ENCODE assay signal across 8 cellular contexts in genomic region chr4:113825272-113825671, GRCh38.
A peak's percentile ranks its signal among the peaks of the same experiment; 100 is the strongest.
DNase-seq lines count a peak whose midpoint lies in the region; ATAC-seq lines count a peak whose summit lies in the region.

No MANE protein-coding gene starts in this region.

- H3K27ac Mint-ChIP-seq in activated CD4-positive, alpha-beta T cell treated with anti-CD3 and anti-CD28 coated beads for 36 hours = no peak overlapping the region
- H3K27ac Mint-ChIP-seq in immature natural killer cell = no peak overlapping the region

- H3K27me3 Mint-ChIP-seq in activated CD4-positive, alpha-beta T cell treated with anti-CD3 and anti-CD28 coated beads for 36 hours = peaks cover 2% of the 10 kb centered on the region
- peaks cover 0 to 3% (median 2%) of the 10 kb centered on the region in 3 donors for H3K27me3 Mint-ChIP-seq in immature natural killer cell (ENCODE audit: low read depth in 3 of 3)

- no peaks in the 10 kb centered on the region for H3K36me3 Mint-ChIP-seq in activated CD4-positive, alpha-beta T cell treated with anti-CD3 and anti-CD28 coated beads for 36 hours (ENCODE audit: low read depth)
- H3K36me3 Mint-ChIP-seq in immature natural killer cell = no peaks in the 10 kb centered on the region

- peak; percentile 33 for DNase-seq in activated CD4-positive, alpha-beta T cell treated with anti-CD3 and anti-CD28 coated beads for 36 hours
- no peak for DNase-seq in activated CD4-positive, alpha-beta T cell treated with anti-CD3 and anti-CD28 coated beads, Interleukin-2, amount 50 U/mL, for 4 hours
- DNase-seq in NAMALWA (ENCODE audit: low spot score) (peak; percentile 19), pons (ENCODE audit: low spot score) (peak; percentile 61), DMS53 treated with DMSO at 0.1 percent for 48 hours (lab: John Stamatoyannopoulos, UW; ENCODE audit: unreplicated experiment) (no peak), immature natural killer cell (no peak), NCI-H146 treated with DMSO at 0.1 percent for 48 hours (lab: John Stamatoyannopoulos, UW; ENCODE audit: unreplicated experiment) (no peak)

- intact Hi-C loops in activated CD4-positive, alpha-beta T cell treated with anti-CD3 and anti-CD28 coated beads for 36 hours (cut with DNase I, micrococcal nuclease) = loop anchor here in 1 of 2 experiments (10.0 kb wide), 1 partner anchor 140 kb away; no protein-coding TSS in a partner anchor

- H3K9me3 Mint-ChIP-seq in activated CD4-positive, alpha-beta T cell treated with anti-CD3 and anti-CD28 coated beads for 36 hours (ENCODE audit: low read depth) = no peaks in the 10 kb centered on the region
- H3K9me3 Mint-ChIP-seq in immature natural killer cell = no peaks in the 10 kb centered on the region

- CTCF ChIA-PET in activated CD4-positive, alpha-beta T cell treated with anti-CD3 and anti-CD28 coated beads for 36 hours (lab: Charles Lee) = interaction anchor here (0.6 to 1.7 kb wide), 5 partner anchors 8 to 164 kb away, joined by 3 to 5 read pairs (median 4); no protein-coding TSS in a partner anchor

- peak; percentile 46 for ATAC-seq in activated CD4-positive, alpha-beta T cell treated with anti-CD3 and anti-CD28 coated beads for 36 hours
- peak; percentile 70 for ATAC-seq in HG02798 (IDR thresholded peaks at IDR 0.05; ENCODE audit: poor library complexity, unreplicated experiment)

- H3K4me1 Mint-ChIP-seq in activated CD4-positive, alpha-beta T cell treated with anti-CD3 and anti-CD28 coated beads for 36 hours = peaks cover 59% of the 10 kb centered on the region
- H3K4me1 Mint-ChIP-seq in immature natural killer cell = peaks cover 3 to 12% of the 10 kb centered on the region in 2 donors

- H3K4me3 Mint-ChIP-seq in activated CD4-positive, alpha-beta T cell treated with anti-CD3 and anti-CD28 coated beads for 36 hours = no peak overlapping the region
- H3K4me3 Mint-ChIP-seq in immature natural killer cell = no peak overlapping the region

- POLR2A ChIA-PET in activated CD4-positive, alpha-beta T cell treated with anti-CD3 and anti-CD28 coated beads for 36 hours (lab: Charles Lee) = no interaction called here

Comparison
In these comparisons a context has a peak if more than half of its experiments do, and no peak if none do; other contexts are left out.
1. DNase-seq: peak in activated CD4-positive, alpha-beta T cell treated with anti-CD3 and anti-CD28 coated beads for 36 hours (single experiment), NAMALWA (single experiment) and pons (single experiment); none in activated CD4-positive, alpha-beta T cell treated with anti-CD3 and anti-CD28 coated beads, Interleukin-2, amount 50 U/mL, for 4 hours (0 of 2), DMS53 treated with DMSO at 0.1 percent for 48 hours (single experiment), immature natural killer cell (0 of 3) and NCI-H146 treated with DMSO at 0.1 percent for 48 hours (single experiment).